In the genomic region with DNA sequence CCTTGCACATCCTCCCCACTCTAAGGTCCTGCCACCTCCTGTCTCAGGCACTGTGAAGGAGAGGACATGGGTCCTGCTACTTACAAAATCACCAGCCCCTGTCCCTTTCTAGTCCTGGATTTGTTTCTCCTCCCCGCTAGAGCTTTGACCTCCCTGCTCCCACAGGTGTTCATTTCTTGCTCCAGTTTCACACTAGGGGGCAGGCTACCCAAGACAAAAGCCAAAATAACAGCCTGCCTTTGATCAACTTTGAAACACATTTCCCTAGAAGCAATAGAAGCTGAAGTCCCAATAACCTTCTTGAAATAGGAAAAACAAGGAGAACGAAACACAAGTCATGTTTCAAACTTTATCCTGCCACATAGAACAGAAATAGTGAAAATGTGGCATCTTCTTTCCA, we compare ENCODE assay signal across 8 cellular contexts.
A peak's percentile ranks its signal among the peaks of the same experiment; 100 is the strongest.
DNase-seq lines count a peak whose midpoint lies in the region; ATAC-seq and TF ChIP-seq lines count a peak whose summit lies in the region.

No MANE protein-coding gene starts in this region.

- no peaks in the 10 kb centered on the region for H3K4me1 Mint-ChIP-seq in activated CD4-positive, alpha-beta memory T cell treated with anti-CD3 and anti-CD28 coated beads for 36 hours (ENCODE audit: low read depth)
- no peaks in the 10 kb centered on the region for H3K4me1 Mint-ChIP-seq in stimulated activated effector memory CD8-positive, alpha-beta T cell treated with anti-CD3 and anti-CD28 coated beads, Interleukin-12 subunit alpha, Interleukin-12 subunit beta, amount 100 ng/mL, for 72 hours

- TF ChIP-seq CTCF in heart right ventricle (IDR thresholded peaks at IDR 0.05) (peak in 8 of 9 donors; percentile 25 to 66 (median 57)), gastroesophageal sphincter (IDR thresholded peaks at IDR 0.05) (peak; percentile 23 to 66 (median 50)), ovary (IDR thresholded peaks at IDR 0.05) (no peak)

- POLR2A ChIA-PET in activated CD4-positive, alpha-beta memory T cell treated with anti-CD3 and anti-CD28 coated beads for 36 hours (lab: Charles Lee): no interaction called here

- H3K9me3 Mint-ChIP-seq in activated CD4-positive, alpha-beta memory T cell treated with anti-CD3 and anti-CD28 coated beads for 36 hours: no peaks in the 10 kb centered on the region
- no peaks in the 10 kb centered on the region for H3K9me3 Mint-ChIP-seq in stimulated activated effector memory CD8-positive, alpha-beta T cell treated with anti-CD3 and anti-CD28 coated beads, Interleukin-12 subunit alpha, Interleukin-12 subunit beta, amount 100 ng/mL, for 72 hours

- H3K4me3 Mint-ChIP-seq in activated CD4-positive, alpha-beta memory T cell treated with anti-CD3 and anti-CD28 coated beads for 36 hours: no peak overlapping the region
- H3K4me3 Mint-ChIP-seq in stimulated activated effector memory CD8-positive, alpha-beta T cell treated with anti-CD3 and anti-CD28 coated beads, Interleukin-12 subunit alpha, Interleukin-12 subunit beta, amount 100 ng/mL, for 72 hours: no peak overlapping the region

- WGBS in heart right ventricle, 2 donors: 57% methylated on average over 2 of the region's 2 CpGs
- 33 to 60% methylated on average over 1 to 2 of the region's 2 CpGs for WGBS in gastroesophageal sphincter (ENCODE audit: low coverage in 1 of 2), 2 donors
- WGBS in ovary, 3 donors: 36 to 50% (median 44%) methylated on average over 2 of the region's 2 CpGs

- DNase-seq in heart right ventricle (peak in 1 of 2 donors; percentile 17), cardiac septum (ENCODE audit: low spot score) (no peak), HuH-7 (ENCODE audit: low spot score) (peak; percentile 55), ovary (no peak)
- peak; percentile 42 for DNase-seq in activated CD4-positive, alpha-beta memory T cell treated with anti-CD3 and anti-CD28 coated beads for 36 hours
- no peak for DNase-seq in stimulated activated effector memory CD8-positive, alpha-beta T cell treated with anti-CD3 and anti-CD28 coated beads, Interleukin-12 subunit alpha, Interleukin-12 subunit beta, amount 100 ng/mL, for 72 hours (ENCODE audit: low spot score in 2 of 2)

- H3K36me3 Mint-ChIP-seq in activated CD4-positive, alpha-beta memory T cell treated with anti-CD3 and anti-CD28 coated beads for 36 hours: no peaks in the 10 kb centered on the region
- no peaks in the 10 kb centered on the region for H3K36me3 Mint-ChIP-seq in stimulated activated effector memory CD8-positive, alpha-beta T cell treated with anti-CD3 and anti-CD28 coated beads, Interleukin-12 subunit alpha, Interleukin-12 subunit beta, amount 100 ng/mL, for 72 hours

- no peak overlapping the region for H3K27ac ChIP-seq in heart right ventricle
- no peak overlapping the region for H3K27ac ChIP-seq in gastroesophageal sphincter
- no peak overlapping the region for H3K27ac ChIP-seq in ovary

- H3K9me3 ChIP-seq in heart right ventricle: no peaks in the 10 kb centered on the region
- H3K9me3 ChIP-seq in gastroesophageal sphincter: no peaks in the 10 kb centered on the region
- H3K9me3 ChIP-seq in ovary: no peaks in the 10 kb centered on the region

- intact Hi-C loops in heart right ventricle (cut with DNase I) (loop anchor here in 9 of 10 donors (1.0 to 10.0 kb wide), 7 partner anchors 97 to 125 kb away; no protein-coding TSS in a partner anchor), cardiac septum (cut with DNase I) (loop anchor here (5.0 kb wide), 2 partner anchors 100 to 125 kb away; no protein-coding TSS in a partner anchor), ovary (cut with DNase I) (no loop called here)
- intact Hi-C loops in activated CD4-positive, alpha-beta memory T cell treated with anti-CD3 and anti-CD28 coated beads for 36 hours (cut with micrococcal nuclease): loop anchor here (1.0 kb wide), 2 partner anchors 100 to 125 kb away; no protein-coding TSS in a partner anchor

- TF ChIP-seq POLR2A in gastroesophageal sphincter (IDR thresholded peaks at IDR 0.05) (no peak), ovary (IDR thresholded peaks at IDR 0.05) (no peak)

- no peaks in the 10 kb centered on the region for H3K27me3 ChIP-seq in heart right ventricle
- no peaks in the 10 kb centered on the region for H3K27me3 ChIP-seq in gastroesophageal sphincter
- no peaks in the 10 kb centered on the region for H3K27me3 ChIP-seq in ovary

- ATAC-seq in heart right ventricle: peak in 1 of 8 donors; percentile 37
- no peak for ATAC-seq in gastroesophageal sphincter
- ATAC-seq in stimulated activated effector memory CD8-positive, alpha-beta T cell treated with anti-CD3 and anti-CD28 coated beads, Interleukin-12 subunit alpha, Interleukin-12 subunit beta, amount 100 ng/mL, for 72 hours: peak; percentile 36
- ATAC-seq in HG02763 (IDR thresholded peaks at IDR 0.05; ENCODE audit: unreplicated experiment): no peak

- H3K4me1 ChIP-seq in heart right ventricle (no peaks in the 10 kb centered on the region), gastroesophageal sphincter (no peaks in the 10 kb centered on the region), ovary (ENCODE audit: insufficient read depth) (no peaks in the 10 kb centered on the region)

- H3K27ac Mint-ChIP-seq in activated CD4-positive, alpha-beta memory T cell treated with anti-CD3 and anti-CD28 coated beads for 36 hours: no peak overlapping the region
- H3K27ac Mint-ChIP-seq in stimulated activated effector memory CD8-positive, alpha-beta T cell treated with anti-CD3 and anti-CD28 coated beads, Interleukin-12 subunit alpha, Interleukin-12 subunit beta, amount 100 ng/mL, for 72 hours: no peak overlapping the region

- no peak overlapping the region for H3K4me3 ChIP-seq in heart right ventricle
- no peak overlapping the region for H3K4me3 ChIP-seq in gastroesophageal sphincter
- H3K4me3 ChIP-seq in ovary: no peak overlapping the region

- TF ChIP-seq EP300 in gastroesophageal sphincter (IDR thresholded peaks at IDR 0.05) (no peak), ovary (IDR thresholded peaks at IDR 0.05) (no peak)

- no peaks in the 10 kb centered on the region for H3K27me3 Mint-ChIP-seq in activated CD4-positive, alpha-beta memory T cell treated with anti-CD3 and anti-CD28 coated beads for 36 hours

- CTCF ChIA-PET in activated CD4-positive, alpha-beta memory T cell treated with anti-CD3 and anti-CD28 coated beads for 36 hours (lab: Charles Lee): interaction anchor here (0.6 to 4.3 kb wide), 12 partner anchors 10 to 127 kb away, joined by 3 to 28 read pairs (median 3); no protein-coding TSS in a partner anchor

- H3K36me3 ChIP-seq in heart right ventricle (no peaks in the 10 kb centered on the region), gastroesophageal sphincter (no peaks in the 10 kb centered on the region), ovary (no peaks in the 10 kb centered on the region)

Comparison
In these comparisons a context has a peak if more than half of its experiments do, and no peak if none do; other contexts are left out.
1. DNase-seq: peak in HuH-7 (single experiment) and activated CD4-positive, alpha-beta memory T cell treated with anti-CD3 and anti-CD28 coated beads for 36 hours (single experiment); none in cardiac septum (single experiment), stimulated activated effector memory CD8-positive, alpha-beta T cell treated with anti-CD3 and anti-CD28 coated beads, Interleukin-12 subunit alpha, Interleukin-12 subunit beta, amount 100 ng/mL, for 72 hours (0 of 2) and ovary (0 of 5).
2. CTCF ChIP-seq: peak in heart right ventricle (8 of 9) and gastroesophageal sphincter (4 of 4); none in ovary (0 of 3).
3. intact Hi-C loops: an anchor here in heart right ventricle (1.0 to 10.0 kb wide), cardiac septum (5.0 kb wide) and activated CD4-positive, alpha-beta memory T cell treated with anti-CD3 and anti-CD28 coated beads for 36 hours (1.0 kb wide); none called in ovary.